Comparison of ENCODE assay signal across 10 cellular contexts in genomic region chr4:128310266-128310697, GRCh38. TPM values are rescaled to one million over a fixed set of nuclear protein-coding genes. Genes with fewer than 3 reads are reported as not detected.
DNase-seq lines count a peak whose midpoint lies in the region; ATAC-seq and TF ChIP-seq lines count a peak whose summit lies in the region.
"Had no signal": no experiment of that assay in that cellular context is flagged by ENCODE, and none has a peak within 500 bp of the region (broad histone marks: within the 10 kb centered on the region; RNA-seq: fewer than 3 reads in every experiment).

No MANE protein-coding gene starts in this region.

- no peaks in the 10 kb centered on the region for H3K9me3 ChIP-seq in PC-9 (ENCODE audit: insufficient read depth, low read depth)

- intact Hi-C loops in PC-9 (cut with micrococcal nuclease; ENCODE audit: unreplicated experiment), result no loop called here

- H3K36me3 ChIP-seq in brain microvascular endothelial cell (replicated peaks), result no peaks in the 10 kb centered on the region
- H3K36me3 ChIP-seq in PC-9 (ENCODE audit: low read depth), result no peaks in the 10 kb centered on the region

- DNase-seq in AG20443 (ENCODE audit: low spot score), result peak; percentile 13
- DNase-seq in NCI-H146 treated with DMSO at 0.1 percent for 48 hours (lab: John Stamatoyannopoulos, UW; ENCODE audit: unreplicated experiment), result peak; percentile 7
- DNase-seq in brain microvascular endothelial cell, result no peak
- DNase-seq in left kidney (ENCODE audit: low read depth, low spot score), result peak; percentile 39
- DNase-seq in PC-9, result no peak
- no peak for DNase-seq in NCI-H187 (lab: John Stamatoyannopoulos, UW)
- no peak for DNase-seq in activated CD4-positive, alpha-beta T cell treated with anti-CD3 and anti-CD28 coated beads, Interleukin-2, amount 50 U/mL, for 1 hour
- DNase-seq: activated naive CD8-positive, alpha-beta T cell treated with anti-CD3 and anti-CD28 coated beads, Interleukin-2, amount 10 ng/mL, durations not matched to agents 7 days and 5 days; T-helper 2 cell had no signal

- H3K79me2 ChIP-seq in PC-9 (ENCODE audit: low read depth), result no peaks in the 10 kb centered on the region

- TF ChIP-seq CTCF in brain microvascular endothelial cell (IDR thresholded peaks at IDR 0.05; ENCODE audit: low read depth, low read length, missing control alignments) (peak; percentile 64), PC-9 (conservative IDR thresholded peaks at IDR 0.05) (no peak)

- no peak overlapping the region for H2AFZ ChIP-seq in PC-9

- H3K4me3 ChIP-seq in brain microvascular endothelial cell (ENCODE audit: low read depth, low read length) (no peak overlapping the region), PC-9 (no peak overlapping the region)

- BruUV-seq in PC-9 (replicated peaks; lab: Mats Ljungman, UMichigan), result no TSS peak

- H3F3A ChIP-seq in PC-9 (ENCODE audit: insufficient read depth, low read depth), result no peaks in the 10 kb centered on the region

- H3K4me1 ChIP-seq in PC-9 (replicated peaks; ENCODE audit: insufficient read depth), result peaks cover 13% of the 10 kb centered on the region

- CTCF ChIA-PET in PC-9 (lab: Charles Lee), result no interaction called here

- ATAC-seq in GM19452 (IDR thresholded peaks at IDR 0.05; ENCODE audit: unreplicated experiment), result no peak

- H3K9me2 ChIP-seq in PC-9 (ENCODE audit: insufficient read depth), result no peaks in the 10 kb centered on the region

- H4K20me1 ChIP-seq in PC-9 (ENCODE audit: insufficient read depth), result no peaks in the 10 kb centered on the region

- no peak overlapping the region for H3K27ac ChIP-seq in brain microvascular endothelial cell
- no peak overlapping the region for H3K27ac ChIP-seq in PC-9

- H3K4me2 ChIP-seq in PC-9, result no peak overlapping the region

- POLR2A ChIA-PET in PC-9 (lab: Charles Lee; ENCODE audit: unreplicated experiment), result no interaction called here

- no peaks in the 10 kb centered on the region for H3K27me3 ChIP-seq in brain microvascular endothelial cell (replicated peaks)
- no peaks in the 10 kb centered on the region for H3K27me3 ChIP-seq in PC-9 (ENCODE audit: insufficient read depth, low read depth)

- in situ Hi-C loops in brain microvascular endothelial cell (cut with HindIII; ENCODE audit: low pct_ligation_motif_present, low sequenced_read_pairs), result no loop called here

RNA-seq across cellular contexts. Expression of gene PGRMC2, which starts 22.7 kb away (rescaled TPM):
- total RNA-seq in PC-9 (2021), result 51.7 and 105 TPM in 2 replicates

Comparison
In these comparisons a context has a peak if more than half of its experiments do, and no peak if none do; other contexts are left out.
1. DNase-seq: peak in AG20443 (single experiment), NCI-H146 treated with DMSO at 0.1 percent for 48 hours (single experiment) and left kidney (single experiment); none in brain microvascular endothelial cell (single experiment), PC-9 (0 of 2), NCI-H187 (0 of 2) and activated CD4-positive, alpha-beta T cell treated with anti-CD3 and anti-CD28 coated beads, Interleukin-2, amount 50 U/mL, for 1 hour (single experiment).